In the genomic region with DNA sequence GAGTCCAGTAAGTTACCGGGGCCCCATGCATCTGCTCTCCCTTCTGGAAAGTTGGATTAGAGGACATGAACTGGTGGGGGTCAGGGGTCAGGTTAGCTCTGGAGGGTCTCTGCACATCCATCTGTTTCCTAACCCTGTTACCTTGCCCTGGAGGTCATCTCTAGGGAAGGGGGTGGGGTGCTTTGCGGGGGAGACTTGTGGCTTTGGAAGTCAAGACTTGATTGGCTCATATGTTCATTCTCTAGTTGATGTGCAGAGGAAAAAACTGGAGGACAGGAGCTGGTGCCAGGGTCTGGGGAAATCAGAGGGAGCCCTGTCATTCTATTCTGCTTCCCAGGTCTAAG, we compare ENCODE assay signal across 10 cellular contexts. TPM values are rescaled to one million over a fixed set of nuclear protein-coding genes. Genes with fewer than 3 reads are reported as not detected.
DNase-seq lines count a peak whose midpoint lies in the region; ATAC-seq and TF ChIP-seq lines count a peak whose summit lies in the region.
"Had no signal": no experiment of that assay in that cellular context is flagged by ENCODE, and none has a peak within 500 bp of the region (broad histone marks: within the 10 kb centered on the region; RNA-seq: fewer than 3 reads in every experiment).

No MANE protein-coding gene starts in this region.

- peaks cover 14% of the 10 kb centered on the region for H3K4me1 Mint-ChIP-seq in activated T-cell treated with anti-CD3 and anti-CD28 coated beads, Interleukin-2, amount 50 U/mL, for 4 hours (ENCODE audit: low read depth)
- peaks cover 12% of the 10 kb centered on the region for H3K4me1 Mint-ChIP-seq in activated T-helper 1 cell treated with anti-CD3 and anti-CD28 coated beads, Interleukin-12 subunit alpha, Interleukin-12 subunit beta, Interleukin-2, Interleukin-4 antibody, amounts not matched to agents 30 ng/mL and 10 ng/mL and 1 ng/mL, durations not matched to agents 14 hours and 24 hours and 36 hours (ENCODE audit: low read depth)
- H3K4me1 Mint-ChIP-seq in memory B cell = peaks cover 9% of the 10 kb centered on the region

- DNase-seq in activated T-cell treated with anti-CD3 and anti-CD28 coated beads, Interleukin-2, amount 50 U/mL, for 4 hours = no peak
- no peak for DNase-seq in activated T-cell treated with anti-CD3 and anti-CD28 coated beads, Interleukin-2, amount 50 U/mL, for 1 hour
- no peak for DNase-seq in activated T-helper 1 cell treated with anti-CD3 and anti-CD28 coated beads, Interleukin-12 subunit alpha, Interleukin-12 subunit beta, Interleukin-2, Interleukin-4 antibody, amounts not matched to agents 30 ng/mL and 10 ng/mL and 1 ng/mL, durations not matched to agents 14 hours and 24 hours and 36 hours (ENCODE audit: low spot score)
- no peak for DNase-seq in memory B cell (ENCODE audit: low spot score in 2 of 2)
- no peak for DNase-seq in stomach
- no peak for DNase-seq in iPS-NIHi11 (ENCODE audit: low spot score)
- no peak for DNase-seq in amniotic stem cell (lab: John Stamatoyannopoulos, UW)

- H3K9me3 ChIP-seq in stomach = no peaks in the 10 kb centered on the region

- no peaks in the 10 kb centered on the region for H3K36me3 ChIP-seq in stomach

- no peaks in the 10 kb centered on the region for H3K9me3 Mint-ChIP-seq in activated T-cell treated with anti-CD3 and anti-CD28 coated beads, Interleukin-2, amount 50 U/mL, for 4 hours
- H3K9me3 Mint-ChIP-seq in activated T-helper 1 cell treated with anti-CD3 and anti-CD28 coated beads, Interleukin-12 subunit alpha, Interleukin-12 subunit beta, Interleukin-2, Interleukin-4 antibody, amounts not matched to agents 30 ng/mL and 10 ng/mL and 1 ng/mL, durations not matched to agents 14 hours and 24 hours and 36 hours = no peaks in the 10 kb centered on the region
- H3K9me3 Mint-ChIP-seq in memory B cell = peaks cover 3% of the 10 kb centered on the region

- TF ChIP-seq CTCF in stomach (IDR thresholded peaks at IDR 0.05) = no peak

- peaks cover 0 to 68% (median 40%) of the 10 kb centered on the region in 3 donors for H3K27me3 ChIP-seq in stomach

- H3K4me1 ChIP-seq in stomach = peaks cover 19 to 34% (median 25%) of the 10 kb centered on the region in 4 donors

- no peak for ATAC-seq in activated T-cell treated with anti-CD3 and anti-CD28 coated beads, Interleukin-2, amount 50 U/mL, for 4 hours
- ATAC-seq in memory B cell (ENCODE audit: low read depth) (no peak), GM21737 (IDR thresholded peaks at IDR 0.05; ENCODE audit: unreplicated experiment) (no peak)

- H3K36me3 Mint-ChIP-seq in activated T-cell treated with anti-CD3 and anti-CD28 coated beads, Interleukin-2, amount 50 U/mL, for 4 hours (ENCODE audit: insufficient read depth) = no peaks in the 10 kb centered on the region
- no peaks in the 10 kb centered on the region for H3K36me3 Mint-ChIP-seq in activated T-helper 1 cell treated with anti-CD3 and anti-CD28 coated beads, Interleukin-12 subunit alpha, Interleukin-12 subunit beta, Interleukin-2, Interleukin-4 antibody, amounts not matched to agents 30 ng/mL and 10 ng/mL and 1 ng/mL, durations not matched to agents 14 hours and 24 hours and 36 hours (ENCODE audit: low read depth)
- H3K36me3 Mint-ChIP-seq in memory B cell = peaks cover 2% of the 10 kb centered on the region

- no peak overlapping the region for H3K27ac Mint-ChIP-seq in activated T-helper 1 cell treated with anti-CD3 and anti-CD28 coated beads, Interleukin-12 subunit alpha, Interleukin-12 subunit beta, Interleukin-2, Interleukin-4 antibody, amounts not matched to agents 30 ng/mL and 10 ng/mL and 1 ng/mL, durations not matched to agents 14 hours and 24 hours and 36 hours
- H3K27ac Mint-ChIP-seq in memory B cell = no peak overlapping the region

- TF ChIP-seq EP300 in stomach (IDR thresholded peaks at IDR 0.05) = no peak

- peak overlapping the region in 3 of 5 donors; percentile 80 to 89 (median 84) for H3K27ac ChIP-seq in stomach

- H3K4me3 ChIP-seq in stomach = peak overlapping the region; percentile 61 to 82 (median 66)

- intact Hi-C loops in activated T-helper 1 cell treated with anti-CD3 and anti-CD28 coated beads, Interleukin-12 subunit alpha, Interleukin-12 subunit beta, Interleukin-2, Interleukin-4 antibody, amounts not matched to agents 30 ng/mL and 10 ng/mL and 1 ng/mL, durations not matched to agents 14 hours and 24 hours and 36 hours (cut with micrococcal nuclease) = loop anchor here (5.0 kb wide), 2 partner anchors 43 to 72 kb away; partner anchors contain the start of gene CCDC14
- intact Hi-C loops in stomach (cut with DNase I; ENCODE audit: low total_unique reads) = no loop called here

- TF ChIP-seq POLR2A in stomach (IDR thresholded peaks at IDR 0.05) = no peak

- 8 to 34% (median 27%) methylated on average over 2 of the region's 2 CpGs for WGBS in stomach, 5 donors

- peaks cover 22% of the 10 kb centered on the region for H3K27me3 Mint-ChIP-seq in activated T-cell treated with anti-CD3 and anti-CD28 coated beads, Interleukin-2, amount 50 U/mL, for 4 hours (ENCODE audit: low read depth)
- peaks cover 44% of the 10 kb centered on the region for H3K27me3 Mint-ChIP-seq in activated T-helper 1 cell treated with anti-CD3 and anti-CD28 coated beads, Interleukin-12 subunit alpha, Interleukin-12 subunit beta, Interleukin-2, Interleukin-4 antibody, amounts not matched to agents 30 ng/mL and 10 ng/mL and 1 ng/mL, durations not matched to agents 14 hours and 24 hours and 36 hours (ENCODE audit: insufficient read depth)
- peaks cover 22% of the 10 kb centered on the region for H3K27me3 Mint-ChIP-seq in memory B cell

- peak overlapping the region; percentile 61 for H3K4me3 Mint-ChIP-seq in activated T-cell treated with anti-CD3 and anti-CD28 coated beads, Interleukin-2, amount 50 U/mL, for 4 hours
- H3K4me3 Mint-ChIP-seq in activated T-helper 1 cell treated with anti-CD3 and anti-CD28 coated beads, Interleukin-12 subunit alpha, Interleukin-12 subunit beta, Interleukin-2, Interleukin-4 antibody, amounts not matched to agents 30 ng/mL and 10 ng/mL and 1 ng/mL, durations not matched to agents 14 hours and 24 hours and 36 hours = peak overlapping the region; percentile 68
- H3K4me3 Mint-ChIP-seq in memory B cell = peak overlapping the region; percentile 39

RNA-seq across cellular contexts. Expression of gene KALRN, which starts 1.6 kb away (rescaled TPM):
- total RNA-seq in activated T-cell treated with anti-CD3 and anti-CD28 coated beads, Interleukin-2, amount 50 U/mL, for 4 hours = 1 to 10 TPM; 1.1 to 1.5 (median 1.4) TPM
- total RNA-seq in activated T-helper 1 cell treated with anti-CD3 and anti-CD28 coated beads, Interleukin-12 subunit alpha, Interleukin-12 subunit beta, Interleukin-2, Interleukin-4 antibody, amounts not matched to agents 30 ng/mL and 10 ng/mL and 1 ng/mL, durations not matched to agents 14 hours and 24 hours and 36 hours = 0.34 and 0.78 TPM in 2 replicates
- 100 to 1,000 TPM in 1 of 5 donors, 10 to 100 TPM in 4; 23.8 to 133 (median 93.8) TPM for total RNA-seq in stomach
- polyA plus RNA-seq in stomach = 10 to 100 TPM in 2 of 3 donors, 1 to 10 TPM in 1; 8.3 to 40.2 (median 19.5) TPM

RNA-seq across cellular contexts. Expression of gene ROPN1, which starts 42.9 kb away (rescaled TPM):
- total RNA-seq in activated T-cell treated with anti-CD3 and anti-CD28 coated beads, Interleukin-2, amount 50 U/mL, for 4 hours = not detected
- total RNA-seq in activated T-helper 1 cell treated with anti-CD3 and anti-CD28 coated beads, Interleukin-12 subunit alpha, Interleukin-12 subunit beta, Interleukin-2, Interleukin-4 antibody, amounts not matched to agents 30 ng/mL and 10 ng/mL and 1 ng/mL, durations not matched to agents 14 hours and 24 hours and 36 hours = not detected in 2 replicates
- total RNA-seq in stomach = under 1 TPM in 1 of 5 donors, not detected in 4; 0.55 TPM
- under 1 TPM in 1 of 3 donors, not detected in 2; 0.15 TPM for polyA plus RNA-seq in stomach
- total RNA-seq: fibroblast of lung, mononuclear cell had no signal
- polyA plus RNA-seq: fibroblast of lung had no signal

Comparison
In these comparisons a context has a peak if more than half of its experiments do, and no peak if none do; other contexts are left out.
1. RNA of gene KALRN, which starts 1.6 kb away (total RNA-seq): 23.8 to 133 TPM in stomach; 1.1 to 1.5 TPM in activated T-cell treated with anti-CD3 and anti-CD28 coated beads, Interleukin-2, amount 50 U/mL, for 4 hours and 0.34 to 0.78 TPM in activated T-helper 1 cell treated with anti-CD3 and anti-CD28 coated beads, Interleukin-12 subunit alpha, Interleukin-12 subunit beta, Interleukin-2, Interleukin-4 antibody, amounts not matched to agents 30 ng/mL and 10 ng/mL and 1 ng/mL, durations not matched to agents 14 hours and 24 hours and 36 hours; every median in the first group is over 4 times any median in the second.
2. Peak in every context shown above with its lines, with median percentiles within 50 percentile points of each other: H3K4me3 Mint-ChIP-seq.